In genomic region chr2:54838585-54839035, GRCh38 we compare ENCODE assay signal across 9 cellular contexts.
DNase-seq lines count a peak whose midpoint lies in the region; ATAC-seq and TF ChIP-seq lines count a peak whose summit lies in the region.
"Had no signal": no experiment of that assay in that cellular context is flagged by ENCODE, and none has a peak within 500 bp of the region (broad histone marks: within the 10 kb centered on the region; RNA-seq: fewer than 3 reads in every experiment).

No MANE protein-coding gene starts in this region.

- H2BK120ac ChIP-seq in neuronal stem cell (ENCODE audit: low read depth, low read length) = no peak overlapping the region

- H3K4me1 Mint-ChIP-seq in activated T-cell treated with anti-CD3 and anti-CD28 coated beads, Interleukin-2, amount 50 U/mL, for 4 hours (ENCODE audit: low read depth) = no peaks in the 10 kb centered on the region

- H3K4me3 ChIP-seq in PC-3 (ENCODE audit: low read length) (no peak overlapping the region), fibroblast of mammary gland (ENCODE audit: control insufficient read depth, low read depth, low read length) (no peak overlapping the region), neuronal stem cell (ENCODE audit: low read length in 2 of 2) (no peak overlapping the region)

- H2BK15ac ChIP-seq in neuronal stem cell (ENCODE audit: low read length) = no peak overlapping the region

- CTCF ChIA-PET in PC-3 (lab: Charles Lee) = interaction anchor here (0.6 to 1.3 kb wide), 9 partner anchors 9 to 740 kb away, joined by 3 to 13 read pairs (median 4); partner anchors contain the start of gene EML6

- no TSS peak for BruUV-seq in PC-3 (replicated peaks; lab: Mats Ljungman, UMichigan)

- no peaks in the 10 kb centered on the region for H3F3A ChIP-seq in PC-3 (ENCODE audit: low read length, unreplicated experiment)

- DNase-seq in CD1c-positive myeloid dendritic cell (ENCODE audit: extremely low spot score) (peak; percentile 64), HK-2 (ENCODE audit: unreplicated experiment) (peak; percentile 58), PC-3 (peak; percentile 85), fibroblast of mammary gland (ENCODE audit: low read depth) (peak; percentile 83), neuronal stem cell (ENCODE audit: low spot score) (peak; percentile 67), superior temporal gyrus (ENCODE audit: extremely low spot score) (peak; percentile 93)
- DNase-seq in activated T-cell treated with anti-CD3 and anti-CD28 coated beads, Interleukin-2, amount 50 U/mL, for 4 hours = peak; percentile 56

- TF ChIP-seq CTCF in PC-3 (conservative IDR thresholded peaks at IDR 0.05; ENCODE audit: low read depth, low read length) = peak; percentile 94
- TF ChIP-seq CTCF in fibroblast of mammary gland (conservative IDR thresholded peaks at IDR 0.05; ENCODE audit: control insufficient read depth, insufficient read depth, low read depth, low read length) = peak; percentile 97

- H4K20me1 ChIP-seq in PC-3 (ENCODE audit: low read length) = no peaks in the 10 kb centered on the region

- H4K91ac ChIP-seq in neuronal stem cell (ENCODE audit: low read depth, low read length, poor library complexity) = no peak overlapping the region

- no peaks in the 10 kb centered on the region for H3K79me2 ChIP-seq in PC-3 (ENCODE audit: low read length)

- H3K18ac ChIP-seq in neuronal stem cell (ENCODE audit: low read length) = no peak overlapping the region

- no peaks in the 10 kb centered on the region for H3K36me3 Mint-ChIP-seq in activated T-cell treated with anti-CD3 and anti-CD28 coated beads, Interleukin-2, amount 50 U/mL, for 4 hours (ENCODE audit: insufficient read depth)

- H3K23ac ChIP-seq in neuronal stem cell (ENCODE audit: low read depth, low read length, poor library complexity) = no peak overlapping the region

- POLR2A ChIA-PET in PC-3 (lab: Charles Lee; ENCODE audit: unreplicated experiment) = interaction anchor here (0.5 kb wide), 1 partner anchor 134 kb away, joined by 4 read pairs; no protein-coding TSS in a partner anchor

- no CpG with 5 or more reads among the region's 4 CpGs for WGBS in neuronal stem cell (ENCODE audit: extremely low coverage in 2 of 2, insufficient read length in 2 of 2, insufficient replicate concordance in 1 of 2), 2 donors

- no peaks in the 10 kb centered on the region for H3K9me3 ChIP-seq in PC-3 (ENCODE audit: low read length)
- no peaks in the 10 kb centered on the region for H3K9me3 ChIP-seq in neuronal stem cell (replicated peaks in 1 of 2; ENCODE audit: control insufficient read depth in 2 of 2, insufficient read depth in 1 of 2, low read depth in 1 of 2, low read length in 2 of 2)

- intact Hi-C loops in PC-3 (cut with micrococcal nuclease) = loop anchor here (1.0 to 10.0 kb wide), 5 partner anchors 66 to 724 kb away; partner anchors contain the start of genes ACYP2 and EML6

- no peak overlapping the region for H2BK12ac ChIP-seq in neuronal stem cell (ENCODE audit: low read length)

- H3K27me3 ChIP-seq in PC-3 (ENCODE audit: low read length) = no peaks in the 10 kb centered on the region
- H3K27me3 ChIP-seq in neuronal stem cell (ENCODE audit: control insufficient read depth in 3 of 3, insufficient read depth in 3 of 3, low read depth in 1 of 3, low read length in 3 of 3) = no peaks in the 10 kb centered on the region

- H3K4me3 Mint-ChIP-seq in activated T-cell treated with anti-CD3 and anti-CD28 coated beads, Interleukin-2, amount 50 U/mL, for 4 hours = no peak overlapping the region
- H3K4me3 Mint-ChIP-seq: dendritic cell treated with granulocyte-macrophage colony-stimulating factor and Interleukin-4, amounts not matched to agents 40 ng/mL and 50 ng/mL, for 4 days had no signal

- no peak overlapping the region for H2AK5ac ChIP-seq in neuronal stem cell (ENCODE audit: low read depth, low read length)

- no peaks in the 10 kb centered on the region for H3K9me2 ChIP-seq in PC-3 (replicated peaks; ENCODE audit: low read length)

- no peaks in the 10 kb centered on the region for H3K79me1 ChIP-seq in neuronal stem cell (ENCODE audit: low read depth, low read length)

- H3K27me3 Mint-ChIP-seq in activated T-cell treated with anti-CD3 and anti-CD28 coated beads, Interleukin-2, amount 50 U/mL, for 4 hours (ENCODE audit: low read depth) = no peaks in the 10 kb centered on the region
- H3K27me3 Mint-ChIP-seq: dendritic cell treated with granulocyte-macrophage colony-stimulating factor and Interleukin-4, amounts not matched to agents 40 ng/mL and 50 ng/mL, for 4 days had no signal

- H3K4me1 ChIP-seq in PC-3 (ENCODE audit: insufficient read depth, low read length) (peaks cover 4% of the 10 kb centered on the region; the same call in 1 of the 2 replicates), neuronal stem cell (ENCODE audit: control insufficient read depth in 2 of 2, insufficient read depth in 1 of 2, low read depth in 1 of 2, low read length in 2 of 2) (peaks cover 3 to 5% of the 10 kb centered on the region in 2 donors)

- no peak overlapping the region for H2BK5ac ChIP-seq in neuronal stem cell (ENCODE audit: low read length)

- no peak overlapping the region for H3K27ac ChIP-seq in PC-3 (ENCODE audit: low read length)
- no peak overlapping the region for H3K27ac ChIP-seq in neuronal stem cell (replicated peaks; ENCODE audit: low read length)

- no peak overlapping the region for H3K9ac ChIP-seq in PC-3 (ENCODE audit: low read length)
- no peak overlapping the region for H3K9ac ChIP-seq in neuronal stem cell (ENCODE audit: low read depth, low read length, poor library complexity)

- ATAC-seq in GM19023 (IDR thresholded peaks at IDR 0.05; ENCODE audit: unreplicated experiment) (peak; percentile 72), PC-3 (peak; percentile 68)
- peak; percentile 73 to 78 for ATAC-seq in activated T-cell treated with anti-CD3 and anti-CD28 coated beads, Interleukin-2, amount 50 U/mL, for 4 hours

- H3K4me2 ChIP-seq in PC-3 (ENCODE audit: low read length) = no peak overlapping the region
- no peak overlapping the region for H3K4me2 ChIP-seq in neuronal stem cell (ENCODE audit: insufficient read depth, low read length, poor library complexity, severe bottlenecking)

- H3K14ac ChIP-seq in neuronal stem cell (ENCODE audit: low read length) = no peak overlapping the region

- H4K8ac ChIP-seq in neuronal stem cell (ENCODE audit: low read depth, low read length) = no peak overlapping the region

- H3K36me3 ChIP-seq in PC-3 (ENCODE audit: low read depth, low read length) = no peaks in the 10 kb centered on the region
- H3K36me3 ChIP-seq in neuronal stem cell (replicated peaks in 1 of 2; ENCODE audit: control insufficient read depth in 2 of 2, insufficient read depth in 2 of 2, low read length in 2 of 2) = no peaks in the 10 kb centered on the region

- H3K4ac ChIP-seq in neuronal stem cell (ENCODE audit: low read length) = no peak overlapping the region

- no peaks in the 10 kb centered on the region for H3K9me3 Mint-ChIP-seq in activated T-cell treated with anti-CD3 and anti-CD28 coated beads, Interleukin-2, amount 50 U/mL, for 4 hours
- H3K9me3 Mint-ChIP-seq: dendritic cell treated with granulocyte-macrophage colony-stimulating factor and Interleukin-4, amounts not matched to agents 40 ng/mL and 50 ng/mL, for 4 days had no signal

- H2AFZ ChIP-seq in PC-3 (ENCODE audit: low read length) (peak overlapping the region; percentile 29; the same call in 1 of the 2 replicates), neuronal stem cell (ENCODE audit: low read length) (no peak overlapping the region)
